In genomic region chr5:126099077-126099476, GRCh38 we compare ENCODE assay signal across 25 cellular contexts.
"Had no signal": no experiment of that assay in that cellular context is flagged by ENCODE, and none has a peak within 500 bp of the region (broad histone marks: within the 10 kb centered on the region; RNA-seq: fewer than 3 reads in every experiment).

No MANE protein-coding gene starts in this region.

- ATAC-seq: gastrocnemius medialis; heart left ventricle; left lobe of liver; mucosa of descending colon; natural killer cell treated with Interleukin-12 subunit alpha and Interleukin-12 subunit beta and Interleukin-15 and Interleukin-18, amount 100 ng/mL, for 72 hours; right cardiac atrium; stimulated activated memory B cell treated with anti-CD40 and anti-IgM and Interleukin-4, amounts not matched to agents 10 μg/mL and 1 μg/mL and 100 μg/mL, for 72 hours; stimulated activated naive CD8-positive, alpha-beta T cell treated with anti-CD3 and anti-CD28 coated beads, Interleukin-15, Interleukin-2, amounts not matched to agents 100 U/mL and 50 U/mL, for 24 hours; upper lobe of right lung had no signal

- H3K4me1 ChIP-seq: gastrocnemius medialis, heart left ventricle, prostate gland, spleen, testis, tibial artery, upper lobe of right lung, uterus had no signal

- H3K27ac ChIP-seq: dorsolateral prefrontal cortex, gastrocnemius medialis, heart left ventricle, hepatocyte, prostate gland, spleen, testis, tibial artery, upper lobe of right lung, uterus had no signal

- H3K4me2 ChIP-seq: hepatocyte had no signal

- H3K79me2 ChIP-seq: hepatocyte had no signal

- FAIRE-seq: colon, kidney had no signal

- H3K9me3 ChIP-seq: gastrocnemius medialis, heart left ventricle, mucosa of descending colon, prostate gland, testis, tibial artery, upper lobe of right lung, uterus had no signal

- H2AFZ ChIP-seq: hepatocyte had no signal

- H3K4me3 ChIP-seq: dorsolateral prefrontal cortex, gastrocnemius medialis, heart left ventricle, hepatocyte, lung, mucosa of descending colon, prostate gland, skin epidermis, spleen, testis, tibial artery, upper lobe of right lung, uterus had no signal

- DNase-seq: dorsolateral prefrontal cortex; effector CD4-positive, alpha-beta T cell; gastrocnemius medialis; heart left ventricle; kidney; mucosa of descending colon; naive B cell; nucleus accumbens; right cardiac atrium; spleen; stimulated activated CD4-positive, alpha-beta T cell treated with anti-CD3 and anti-CD28 coated beads, Interleukin-4, amount 100 ng/mL, for 4 hours; stimulated activated naive CD8-positive, alpha-beta T cell treated with anti-CD3 and anti-CD28 coated beads, Interleukin-15, Interleukin-2, amounts not matched to agents 100 U/mL and 50 U/mL, for 24 hours; substantia nigra; testis; tibial artery; upper lobe of right lung; uterus had no signal

- H3K27me3 ChIP-seq: dorsolateral prefrontal cortex, gastrocnemius medialis, heart left ventricle, hepatocyte, spleen, testis, tibial artery, upper lobe of right lung, uterus had no signal

- H3K36me3 ChIP-seq: gastrocnemius medialis, heart left ventricle, prostate gland, spleen, tibial artery, upper lobe of right lung, uterus had no signal
